ENCODE assay signal across 1 cellular context in the genomic region with DNA sequence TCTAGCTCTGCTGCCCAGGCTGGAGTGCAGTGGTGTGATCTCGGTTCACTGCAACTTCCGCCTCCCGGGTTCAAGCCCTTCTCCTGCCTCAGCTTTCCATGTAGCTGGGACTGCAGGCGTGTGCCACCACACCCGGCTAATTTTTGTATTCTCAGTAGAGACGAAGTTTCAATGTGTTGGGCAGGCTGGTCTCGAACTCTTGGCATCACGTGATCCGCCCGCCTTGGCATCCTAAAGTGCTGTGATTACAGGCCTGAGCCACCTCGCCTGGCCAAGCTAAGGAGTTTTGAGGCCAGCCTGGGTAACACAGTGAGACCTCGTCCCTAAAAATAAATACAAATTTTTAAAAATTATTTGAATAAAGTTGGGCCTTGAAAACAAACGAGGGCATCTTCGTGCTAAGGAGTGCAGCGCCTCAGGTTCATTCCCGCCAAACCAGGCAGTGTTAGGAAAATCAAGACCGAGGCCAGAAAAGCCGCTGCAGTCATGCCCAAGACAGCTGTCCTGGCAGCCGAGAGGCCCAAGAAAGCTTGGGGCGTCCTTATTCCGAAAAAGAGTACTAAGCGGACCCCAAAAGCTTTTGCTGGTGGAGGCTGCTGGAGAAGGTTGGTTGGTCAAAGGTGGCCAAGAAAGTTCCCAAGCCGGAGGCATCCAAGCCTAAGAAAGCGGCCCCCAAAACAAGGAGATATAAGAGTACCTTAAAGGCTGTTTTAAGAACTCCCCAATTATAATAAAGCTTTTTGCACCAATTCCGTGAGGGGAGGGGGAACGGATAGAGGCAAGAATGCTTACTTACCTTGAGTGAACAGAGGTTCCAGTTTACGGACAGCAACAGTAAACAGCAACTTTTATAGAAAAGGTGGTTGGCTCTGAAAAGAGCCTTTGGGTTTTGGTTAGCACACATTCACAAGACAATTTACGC.
TF ChIP-seq lines count a peak whose summit lies in the region.

No MANE protein-coding gene starts in this region.

TF ChIP-seq in K562, 482 proteins besides CTCF, POLR2A, EP300 and RAD21 (continued from another document and continues in another):
- TF ChIP-seq, protein P1, sequence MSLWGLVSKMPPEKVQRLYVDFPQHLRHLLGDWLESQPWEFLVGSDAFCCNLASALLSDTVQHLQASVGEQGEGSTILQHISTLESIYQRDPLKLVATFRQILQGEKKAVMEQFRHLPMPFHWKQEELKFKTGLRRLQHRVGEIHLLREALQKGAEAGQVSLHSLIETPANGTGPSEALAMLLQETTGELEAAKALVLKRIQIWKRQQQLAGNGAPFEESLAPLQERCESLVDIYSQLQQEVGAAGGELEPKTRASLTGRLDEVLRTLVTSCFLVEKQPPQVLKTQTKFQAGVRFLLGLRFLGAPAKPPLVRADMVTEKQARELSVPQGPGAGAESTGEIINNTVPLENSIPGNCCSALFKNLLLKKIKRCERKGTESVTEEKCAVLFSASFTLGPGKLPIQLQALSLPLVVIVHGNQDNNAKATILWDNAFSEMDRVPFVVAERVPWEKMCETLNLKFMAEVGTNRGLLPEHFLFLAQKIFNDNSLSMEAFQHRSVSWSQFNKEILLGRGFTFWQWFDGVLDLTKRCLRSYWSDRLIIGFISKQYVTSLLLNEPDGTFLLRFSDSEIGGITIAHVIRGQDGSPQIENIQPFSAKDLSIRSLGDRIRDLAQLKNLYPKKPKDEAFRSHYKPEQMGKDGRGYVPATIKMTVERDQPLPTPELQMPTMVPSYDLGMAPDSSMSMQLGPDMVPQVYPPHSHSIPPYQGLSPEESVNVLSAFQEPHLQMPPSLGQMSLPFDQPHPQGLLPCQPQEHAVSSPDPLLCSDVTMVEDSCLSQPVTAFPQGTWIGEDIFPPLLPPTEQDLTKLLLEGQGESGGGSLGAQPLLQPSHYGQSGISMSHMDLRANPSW (CRISPR knock-in tag; IDR thresholded peaks at IDR 0.05) = no peak
- TF ChIP-seq ZNF395 (CRISPR knock-in tag; IDR thresholded peaks at IDR 0.05) (peak; percentile 40; the same call in 1 of the 2 replicates), ZSCAN32 (CRISPR knock-in tag; IDR thresholded peaks at IDR 0.05) (no peak), ADNP (tag; IDR thresholded peaks at IDR 0.05) (no peak), TOE1 (IDR thresholded peaks at IDR 0.05; ENCODE audit: borderline replicate concordance) (peak; percentile 92), TOE1 (CRISPR knock-in tag; IDR thresholded peaks at IDR 0.05; ENCODE audit: borderline replicate concordance, low read depth) (no peak), HDGF (IDR thresholded peaks at IDR 0.05) (0 out of 2 replicates have a peak, but pooled peaks have one; percentile 28), ZNF121 (CRISPR knock-in tag; conservative IDR thresholded peaks at IDR 0.05) (peak; percentile 86; the same call in 1 of the 2 replicates), MECOM (CRISPR knock-in tag; IDR thresholded peaks at IDR 0.05) (no peak), FOXJ3 (CRISPR knock-in tag; IDR thresholded peaks at IDR 0.05) (0 out of 2 replicates have a peak, but pooled peaks have one; percentile 27), ZNF57 (CRISPR knock-in tag; IDR thresholded peaks at IDR 0.05) (peak; percentile 72; the same call in 1 of the 2 replicates), CREM (IDR thresholded peaks at IDR 0.05; ENCODE audit: low read depth) (no peak), RAD51 (IDR thresholded peaks at IDR 0.05; ENCODE audit: borderline replicate concordance, low read depth) (peak; percentile 91), U2AF2 (optimal IDR thresholded peaks at IDR 0.05; ENCODE audit: low read depth, low read length) (no peak), DMBX1 (CRISPR knock-in tag; IDR thresholded peaks at IDR 0.05; ENCODE audit: borderline replicate concordance) (0 out of 2 replicates have a peak, but pooled peaks have one; percentile 15), CLOCK (CRISPR knock-in tag; IDR thresholded peaks at IDR 0.05; ENCODE audit: borderline replicate concordance) (no peak), ZNF76 (CRISPR knock-in tag; IDR thresholded peaks at IDR 0.05; ENCODE audit: borderline replicate concordance) (no peak), ETV1 (tag; conservative IDR thresholded peaks at IDR 0.05; ENCODE audit: low read depth) (no peak), KDM5B (IDR thresholded peaks at IDR 0.05; ENCODE audit: insufficient replicate concordance, low read depth, low read length) (no peak), ZNF830 (CRISPR knock-in tag; IDR thresholded peaks at IDR 0.05) (no peak), NR1H2 (CRISPR knock-in tag; IDR thresholded peaks at IDR 0.05) (peak; percentile 68; the same call in 1 of the 2 replicates), SREBF1 (IDR thresholded peaks at IDR 0.05; ENCODE audit: borderline replicate concordance, low read depth, low read length) (0 out of 2 replicates have a peak, but pooled peaks have one; percentile 42), HLTF (IDR thresholded peaks at IDR 0.05) (0 out of 2 replicates have a peak, but pooled peaks have one; percentile 10), TCF7 (IDR thresholded peaks at IDR 0.05; ENCODE audit: borderline replicate concordance) (no peak)
- TF ChIP-seq, protein P2, sequence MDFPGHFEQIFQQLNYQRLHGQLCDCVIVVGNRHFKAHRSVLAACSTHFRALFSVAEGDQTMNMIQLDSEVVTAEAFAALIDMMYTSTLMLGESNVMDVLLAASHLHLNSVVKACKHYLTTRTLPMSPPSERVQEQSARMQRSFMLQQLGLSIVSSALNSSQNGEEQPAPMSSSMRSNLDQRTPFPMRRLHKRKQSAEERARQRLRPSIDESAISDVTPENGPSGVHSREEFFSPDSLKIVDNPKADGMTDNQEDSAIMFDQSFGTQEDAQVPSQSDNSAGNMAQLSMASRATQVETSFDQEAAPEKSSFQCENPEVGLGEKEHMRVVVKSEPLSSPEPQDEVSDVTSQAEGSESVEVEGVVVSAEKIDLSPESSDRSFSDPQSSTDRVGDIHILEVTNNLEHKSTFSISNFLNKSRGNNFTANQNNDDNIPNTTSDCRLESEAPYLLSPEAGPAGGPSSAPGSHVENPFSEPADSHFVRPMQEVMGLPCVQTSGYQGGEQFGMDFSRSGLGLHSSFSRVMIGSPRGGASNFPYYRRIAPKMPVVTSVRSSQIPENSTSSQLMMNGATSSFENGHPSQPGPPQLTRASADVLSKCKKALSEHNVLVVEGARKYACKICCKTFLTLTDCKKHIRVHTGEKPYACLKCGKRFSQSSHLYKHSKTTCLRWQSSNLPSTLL (IDR thresholded peaks at IDR 0.05) = 0 out of 2 replicates have a peak, but pooled peaks have one; percentile 23
- TF ChIP-seq, protein P3, sequence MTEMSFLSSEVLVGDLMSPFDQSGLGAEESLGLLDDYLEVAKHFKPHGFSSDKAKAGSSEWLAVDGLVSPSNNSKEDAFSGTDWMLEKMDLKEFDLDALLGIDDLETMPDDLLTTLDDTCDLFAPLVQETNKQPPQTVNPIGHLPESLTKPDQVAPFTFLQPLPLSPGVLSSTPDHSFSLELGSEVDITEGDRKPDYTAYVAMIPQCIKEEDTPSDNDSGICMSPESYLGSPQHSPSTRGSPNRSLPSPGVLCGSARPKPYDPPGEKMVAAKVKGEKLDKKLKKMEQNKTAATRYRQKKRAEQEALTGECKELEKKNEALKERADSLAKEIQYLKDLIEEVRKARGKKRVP (CRISPR knock-in tag; IDR thresholded peaks at IDR 0.05) = 0 out of 2 replicates have a peak, but pooled peaks have one; percentile 8
- TF ChIP-seq, protein P4, sequence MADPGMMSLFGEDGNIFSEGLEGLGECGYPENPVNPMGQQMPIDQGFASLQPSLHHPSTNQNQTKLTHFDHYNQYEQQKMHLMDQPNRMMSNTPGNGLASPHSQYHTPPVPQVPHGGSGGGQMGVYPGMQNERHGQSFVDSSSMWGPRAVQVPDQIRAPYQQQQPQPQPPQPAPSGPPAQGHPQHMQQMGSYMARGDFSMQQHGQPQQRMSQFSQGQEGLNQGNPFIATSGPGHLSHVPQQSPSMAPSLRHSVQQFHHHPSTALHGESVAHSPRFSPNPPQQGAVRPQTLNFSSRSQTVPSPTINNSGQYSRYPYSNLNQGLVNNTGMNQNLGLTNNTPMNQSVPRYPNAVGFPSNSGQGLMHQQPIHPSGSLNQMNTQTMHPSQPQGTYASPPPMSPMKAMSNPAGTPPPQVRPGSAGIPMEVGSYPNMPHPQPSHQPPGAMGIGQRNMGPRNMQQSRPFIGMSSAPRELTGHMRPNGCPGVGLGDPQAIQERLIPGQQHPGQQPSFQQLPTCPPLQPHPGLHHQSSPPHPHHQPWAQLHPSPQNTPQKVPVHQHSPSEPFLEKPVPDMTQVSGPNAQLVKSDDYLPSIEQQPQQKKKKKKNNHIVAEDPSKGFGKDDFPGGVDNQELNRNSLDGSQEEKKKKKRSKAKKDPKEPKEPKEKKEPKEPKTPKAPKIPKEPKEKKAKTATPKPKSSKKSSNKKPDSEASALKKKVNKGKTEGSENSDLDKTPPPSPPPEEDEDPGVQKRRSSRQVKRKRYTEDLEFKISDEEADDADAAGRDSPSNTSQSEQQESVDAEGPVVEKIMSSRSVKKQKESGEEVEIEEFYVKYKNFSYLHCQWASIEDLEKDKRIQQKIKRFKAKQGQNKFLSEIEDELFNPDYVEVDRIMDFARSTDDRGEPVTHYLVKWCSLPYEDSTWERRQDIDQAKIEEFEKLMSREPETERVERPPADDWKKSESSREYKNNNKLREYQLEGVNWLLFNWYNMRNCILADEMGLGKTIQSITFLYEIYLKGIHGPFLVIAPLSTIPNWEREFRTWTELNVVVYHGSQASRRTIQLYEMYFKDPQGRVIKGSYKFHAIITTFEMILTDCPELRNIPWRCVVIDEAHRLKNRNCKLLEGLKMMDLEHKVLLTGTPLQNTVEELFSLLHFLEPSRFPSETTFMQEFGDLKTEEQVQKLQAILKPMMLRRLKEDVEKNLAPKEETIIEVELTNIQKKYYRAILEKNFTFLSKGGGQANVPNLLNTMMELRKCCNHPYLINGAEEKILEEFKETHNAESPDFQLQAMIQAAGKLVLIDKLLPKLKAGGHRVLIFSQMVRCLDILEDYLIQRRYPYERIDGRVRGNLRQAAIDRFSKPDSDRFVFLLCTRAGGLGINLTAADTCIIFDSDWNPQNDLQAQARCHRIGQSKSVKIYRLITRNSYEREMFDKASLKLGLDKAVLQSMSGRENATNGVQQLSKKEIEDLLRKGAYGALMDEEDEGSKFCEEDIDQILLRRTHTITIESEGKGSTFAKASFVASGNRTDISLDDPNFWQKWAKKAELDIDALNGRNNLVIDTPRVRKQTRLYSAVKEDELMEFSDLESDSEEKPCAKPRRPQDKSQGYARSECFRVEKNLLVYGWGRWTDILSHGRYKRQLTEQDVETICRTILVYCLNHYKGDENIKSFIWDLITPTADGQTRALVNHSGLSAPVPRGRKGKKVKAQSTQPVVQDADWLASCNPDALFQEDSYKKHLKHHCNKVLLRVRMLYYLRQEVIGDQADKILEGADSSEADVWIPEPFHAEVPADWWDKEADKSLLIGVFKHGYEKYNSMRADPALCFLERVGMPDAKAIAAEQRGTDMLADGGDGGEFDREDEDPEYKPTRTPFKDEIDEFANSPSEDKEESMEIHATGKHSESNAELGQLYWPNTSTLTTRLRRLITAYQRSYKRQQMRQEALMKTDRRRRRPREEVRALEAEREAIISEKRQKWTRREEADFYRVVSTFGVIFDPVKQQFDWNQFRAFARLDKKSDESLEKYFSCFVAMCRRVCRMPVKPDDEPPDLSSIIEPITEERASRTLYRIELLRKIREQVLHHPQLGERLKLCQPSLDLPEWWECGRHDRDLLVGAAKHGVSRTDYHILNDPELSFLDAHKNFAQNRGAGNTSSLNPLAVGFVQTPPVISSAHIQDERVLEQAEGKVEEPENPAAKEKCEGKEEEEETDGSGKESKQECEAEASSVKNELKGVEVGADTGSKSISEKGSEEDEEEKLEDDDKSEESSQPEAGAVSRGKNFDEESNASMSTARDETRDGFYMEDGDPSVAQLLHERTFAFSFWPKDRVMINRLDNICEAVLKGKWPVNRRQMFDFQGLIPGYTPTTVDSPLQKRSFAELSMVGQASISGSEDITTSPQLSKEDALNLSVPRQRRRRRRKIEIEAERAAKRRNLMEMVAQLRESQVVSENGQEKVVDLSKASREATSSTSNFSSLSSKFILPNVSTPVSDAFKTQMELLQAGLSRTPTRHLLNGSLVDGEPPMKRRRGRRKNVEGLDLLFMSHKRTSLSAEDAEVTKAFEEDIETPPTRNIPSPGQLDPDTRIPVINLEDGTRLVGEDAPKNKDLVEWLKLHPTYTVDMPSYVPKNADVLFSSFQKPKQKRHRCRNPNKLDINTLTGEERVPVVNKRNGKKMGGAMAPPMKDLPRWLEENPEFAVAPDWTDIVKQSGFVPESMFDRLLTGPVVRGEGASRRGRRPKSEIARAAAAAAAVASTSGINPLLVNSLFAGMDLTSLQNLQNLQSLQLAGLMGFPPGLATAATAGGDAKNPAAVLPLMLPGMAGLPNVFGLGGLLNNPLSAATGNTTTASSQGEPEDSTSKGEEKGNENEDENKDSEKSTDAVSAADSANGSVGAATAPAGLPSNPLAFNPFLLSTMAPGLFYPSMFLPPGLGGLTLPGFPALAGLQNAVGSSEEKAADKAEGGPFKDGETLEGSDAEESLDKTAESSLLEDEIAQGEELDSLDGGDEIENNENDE (IDR thresholded peaks at IDR 0.05; ENCODE audit: low read depth, low read length) = no peak
